Comparison of ENCODE assay signal across 7 cellular contexts in genomic region chr1:180881806-180882509, GRCh38. TPM values are rescaled to one million over a fixed set of nuclear protein-coding genes. Genes with fewer than 3 reads are reported as not detected.
DNase-seq lines count a peak whose midpoint lies in the region; ATAC-seq, FAIRE-seq and TF ChIP-seq lines count a peak whose summit lies in the region.

No MANE protein-coding gene starts in this region.

- H3K9me3 ChIP-seq in keratinocyte (ENCODE audit: control insufficient read depth, low read depth, low read length): no peaks in the 10 kb centered on the region
- no peaks in the 10 kb centered on the region for H3K9me3 ChIP-seq in aorta (ENCODE audit: control insufficient read depth, low read length)

- H3K4me1 ChIP-seq in keratinocyte (ENCODE audit: control insufficient read depth, extremely low read depth, insufficient read depth, low read length): no peaks in the 10 kb centered on the region
- H3K4me1 ChIP-seq in aorta (ENCODE audit: control insufficient read depth in 1 of 2, insufficient read depth in 2 of 2, low read length in 2 of 2): no peaks in the 10 kb centered on the region

- no peaks in the 10 kb centered on the region for H4K20me1 ChIP-seq in keratinocyte (ENCODE audit: control insufficient read depth, extremely low read depth, insufficient read depth, low read length)

- intact Hi-C loops in aorta (cut with DNase I): loop anchor here (5.0 kb wide), 2 partner anchors 280 to 285 kb away; no protein-coding TSS in a partner anchor

- peak; percentile 13 for FAIRE-seq in keratinocyte (lab: Jason Lieb, UNC)

- H3K27ac ChIP-seq in brain microvascular endothelial cell (no peak overlapping the region), keratinocyte (ENCODE audit: control insufficient read depth, insufficient read depth, low read length) (no peak overlapping the region), aorta (ENCODE audit: low read depth in 1 of 2, low read length in 2 of 2) (no peak overlapping the region)

- H3K9me1 ChIP-seq in keratinocyte (ENCODE audit: control insufficient read depth, extremely low read depth, insufficient read depth, low read length): no peaks in the 10 kb centered on the region

- H2AFZ ChIP-seq in keratinocyte (ENCODE audit: control insufficient read depth, low read length): no peak overlapping the region

- H3K4me3 ChIP-seq in GM12864 (ENCODE audit: low read depth, low read length) (no peak overlapping the region), brain microvascular endothelial cell (ENCODE audit: low read depth, low read length) (no peak overlapping the region), keratinocyte (ENCODE audit: control insufficient read depth in 2 of 3, extremely low read depth in 1 of 3, insufficient read depth in 2 of 3, low read depth in 1 of 3, low read length in 3 of 3) (no peak overlapping the region), aorta (ENCODE audit: low read length in 2 of 2) (no peak overlapping the region)

- DNase-seq in GM12864 (ENCODE audit: low read depth): peak; percentile 15
- DNase-seq in NCI-H748 (lab: John Stamatoyannopoulos, UW; ENCODE audit: unreplicated experiment): peak; percentile 53
- no peak for DNase-seq in brain microvascular endothelial cell
- DNase-seq in keratinocyte (ENCODE audit: low read depth, low spot score): no peak
- no peak for DNase-seq in aorta

- TF ChIP-seq CTCF in GM12864 (IDR thresholded peaks at IDR 0.05; ENCODE audit: low read depth, low read length, missing control alignments) (peak; percentile 45), brain microvascular endothelial cell (IDR thresholded peaks at IDR 0.05; ENCODE audit: low read depth, low read length, missing control alignments) (peak; percentile 40), keratinocyte (optimal IDR thresholded peaks at IDR 0.05 in 1 of 3, IDR thresholded peaks at IDR 0.05 in 1 of 3, conservative IDR thresholded peaks at IDR 0.05 in 1 of 3; ENCODE audit: extremely low read depth in 1 of 3, insufficient read depth in 2 of 3, low read length in 3 of 3) (peak in 1 of 3 experiments; percentile 48)

- ATAC-seq in HG03342 (IDR thresholded peaks at IDR 0.05; ENCODE audit: unreplicated experiment): peak; percentile 56
- peak; percentile 56 for ATAC-seq in aorta (ENCODE audit: low FRiP score)
- no peak for ATAC-seq in HG03439 (IDR thresholded peaks at IDR 0.05; ENCODE audit: unreplicated experiment)

- H3K27me3 ChIP-seq in brain microvascular endothelial cell (replicated peaks): no peaks in the 10 kb centered on the region
- no peaks in the 10 kb centered on the region for H3K27me3 ChIP-seq in keratinocyte (ENCODE audit: control insufficient read depth, extremely low read depth, insufficient read depth, low read length)
- no peaks in the 10 kb centered on the region for H3K27me3 ChIP-seq in aorta (ENCODE audit: control insufficient read depth in 1 of 2, insufficient read depth in 2 of 2, low read length in 1 of 2)

- WGBS in aorta, 2 donors: 67 to 71% methylated on average over 6 of the region's 6 CpGs

- dilution Hi-C loops in keratinocyte (cut with MboI; ENCODE audit: extremely low pct_ligation_motif_present, low sequenced_read_pairs): no loop called here

- no peak overlapping the region for H3K4me2 ChIP-seq in keratinocyte (ENCODE audit: control insufficient read depth, extremely low read depth, insufficient read depth, low read depth, low read length)

- in situ Hi-C loops in brain microvascular endothelial cell (cut with HindIII; ENCODE audit: low pct_ligation_motif_present, low sequenced_read_pairs): loop anchor here (25.0 kb wide), 1 partner anchor 280 kb away; no protein-coding TSS in a partner anchor

- H3K79me2 ChIP-seq in keratinocyte (ENCODE audit: control insufficient read depth, insufficient read depth, low read length): no peaks in the 10 kb centered on the region

- no peak overlapping the region for H3K9ac ChIP-seq in keratinocyte (ENCODE audit: control insufficient read depth, extremely low read depth, insufficient read depth, low read length)

- H3K36me3 ChIP-seq in brain microvascular endothelial cell (replicated peaks): no peaks in the 10 kb centered on the region
- peaks cover 3 to 4% of the 10 kb centered on the region in 2 experiments for H3K36me3 ChIP-seq in keratinocyte (ENCODE audit: control insufficient read depth in 2 of 2, extremely low read depth in 1 of 2, insufficient read depth in 2 of 2, low read length in 2 of 2)
- H3K36me3 ChIP-seq in aorta (ENCODE audit: control insufficient read depth in 1 of 2, insufficient read depth in 2 of 2, low read length in 1 of 2): peaks cover 0 to 3% of the 10 kb centered on the region in 2 donors

RNA-seq across cellular contexts. Expression of gene KIAA1614, which starts 30.7 kb away (rescaled TPM):
- 0.03 to 0.12 TPM (median 0.06 TPM) in 3 replicates for polyA plus RNA-seq in keratinocyte
- not detected for polyA plus RNA-seq in keratinocyte (2011; ENCODE audit: low read depth)
- 0.05 and 0.06 TPM in 2 replicates for polyA plus RNA-seq in keratinocyte (2011; cell fraction: cytosol; rRNA removed)
- polyA plus RNA-seq in keratinocyte (2011; cell fraction: nucleus; rRNA removed): 0.22 and 0.37 TPM in 2 replicates
- polyA plus RNA-seq in keratinocyte (2012; ENCODE audit: low replicate concordance): 0.18 and 0.48 TPM in 2 replicates
- 0.03 to 0.07 TPM in 2 of 3 replicates, not detected in the other for polyA minus RNA-seq in keratinocyte
- not detected for polyA minus RNA-seq in keratinocyte (2011; cell fraction: cytosol; rRNA and poly(A)+ RNA removed)
- 0.23 and 0.42 TPM in 2 replicates for polyA minus RNA-seq in keratinocyte (2011; cell fraction: nucleus; rRNA and poly(A)+ RNA removed)
- 10 to 100 TPM in 1 of 2 donors, 1 to 10 TPM in 1; 9.8 to 10.5 TPM for total RNA-seq in aorta
- polyA plus RNA-seq in aorta: 1 to 10 TPM; 4.3 to 8.1 TPM

Comparison
In these comparisons a context has a peak if more than half of its experiments do, and no peak if none do; other contexts are left out.
1. DNase-seq: peak in GM12864 (single experiment) and NCI-H748 (single experiment); none in brain microvascular endothelial cell (single experiment), keratinocyte (single experiment) and aorta (0 of 2).